In the genomic region with DNA sequence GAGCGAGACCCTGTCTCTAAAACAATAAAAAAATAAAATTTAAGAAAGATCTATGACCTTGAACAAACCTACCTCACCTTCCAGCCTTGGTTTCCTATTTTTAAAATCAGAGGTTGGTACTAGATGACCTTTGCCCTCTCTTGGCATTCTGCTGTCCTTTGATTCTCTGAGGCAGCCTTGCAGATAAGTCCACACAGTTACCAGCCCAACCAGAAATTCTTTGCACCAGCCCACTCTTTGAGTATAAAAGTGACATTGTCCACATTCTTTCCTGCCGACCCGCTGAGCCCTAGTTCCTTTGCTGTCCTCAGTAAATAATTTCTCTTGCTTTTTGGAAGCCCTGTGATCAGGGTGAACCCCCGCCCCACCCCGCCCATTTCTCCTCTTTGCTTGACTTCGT, we compare ENCODE assay signal across 1 cellular context.
TF ChIP-seq lines count a peak whose summit lies in the region.

No MANE protein-coding gene starts in this region.

TF ChIP-seq in GM23338, 12 proteins besides CTCF, POLR2A, EP300 and RAD21 (continued from another document):
- TF ChIP-seq, protein P1, sequence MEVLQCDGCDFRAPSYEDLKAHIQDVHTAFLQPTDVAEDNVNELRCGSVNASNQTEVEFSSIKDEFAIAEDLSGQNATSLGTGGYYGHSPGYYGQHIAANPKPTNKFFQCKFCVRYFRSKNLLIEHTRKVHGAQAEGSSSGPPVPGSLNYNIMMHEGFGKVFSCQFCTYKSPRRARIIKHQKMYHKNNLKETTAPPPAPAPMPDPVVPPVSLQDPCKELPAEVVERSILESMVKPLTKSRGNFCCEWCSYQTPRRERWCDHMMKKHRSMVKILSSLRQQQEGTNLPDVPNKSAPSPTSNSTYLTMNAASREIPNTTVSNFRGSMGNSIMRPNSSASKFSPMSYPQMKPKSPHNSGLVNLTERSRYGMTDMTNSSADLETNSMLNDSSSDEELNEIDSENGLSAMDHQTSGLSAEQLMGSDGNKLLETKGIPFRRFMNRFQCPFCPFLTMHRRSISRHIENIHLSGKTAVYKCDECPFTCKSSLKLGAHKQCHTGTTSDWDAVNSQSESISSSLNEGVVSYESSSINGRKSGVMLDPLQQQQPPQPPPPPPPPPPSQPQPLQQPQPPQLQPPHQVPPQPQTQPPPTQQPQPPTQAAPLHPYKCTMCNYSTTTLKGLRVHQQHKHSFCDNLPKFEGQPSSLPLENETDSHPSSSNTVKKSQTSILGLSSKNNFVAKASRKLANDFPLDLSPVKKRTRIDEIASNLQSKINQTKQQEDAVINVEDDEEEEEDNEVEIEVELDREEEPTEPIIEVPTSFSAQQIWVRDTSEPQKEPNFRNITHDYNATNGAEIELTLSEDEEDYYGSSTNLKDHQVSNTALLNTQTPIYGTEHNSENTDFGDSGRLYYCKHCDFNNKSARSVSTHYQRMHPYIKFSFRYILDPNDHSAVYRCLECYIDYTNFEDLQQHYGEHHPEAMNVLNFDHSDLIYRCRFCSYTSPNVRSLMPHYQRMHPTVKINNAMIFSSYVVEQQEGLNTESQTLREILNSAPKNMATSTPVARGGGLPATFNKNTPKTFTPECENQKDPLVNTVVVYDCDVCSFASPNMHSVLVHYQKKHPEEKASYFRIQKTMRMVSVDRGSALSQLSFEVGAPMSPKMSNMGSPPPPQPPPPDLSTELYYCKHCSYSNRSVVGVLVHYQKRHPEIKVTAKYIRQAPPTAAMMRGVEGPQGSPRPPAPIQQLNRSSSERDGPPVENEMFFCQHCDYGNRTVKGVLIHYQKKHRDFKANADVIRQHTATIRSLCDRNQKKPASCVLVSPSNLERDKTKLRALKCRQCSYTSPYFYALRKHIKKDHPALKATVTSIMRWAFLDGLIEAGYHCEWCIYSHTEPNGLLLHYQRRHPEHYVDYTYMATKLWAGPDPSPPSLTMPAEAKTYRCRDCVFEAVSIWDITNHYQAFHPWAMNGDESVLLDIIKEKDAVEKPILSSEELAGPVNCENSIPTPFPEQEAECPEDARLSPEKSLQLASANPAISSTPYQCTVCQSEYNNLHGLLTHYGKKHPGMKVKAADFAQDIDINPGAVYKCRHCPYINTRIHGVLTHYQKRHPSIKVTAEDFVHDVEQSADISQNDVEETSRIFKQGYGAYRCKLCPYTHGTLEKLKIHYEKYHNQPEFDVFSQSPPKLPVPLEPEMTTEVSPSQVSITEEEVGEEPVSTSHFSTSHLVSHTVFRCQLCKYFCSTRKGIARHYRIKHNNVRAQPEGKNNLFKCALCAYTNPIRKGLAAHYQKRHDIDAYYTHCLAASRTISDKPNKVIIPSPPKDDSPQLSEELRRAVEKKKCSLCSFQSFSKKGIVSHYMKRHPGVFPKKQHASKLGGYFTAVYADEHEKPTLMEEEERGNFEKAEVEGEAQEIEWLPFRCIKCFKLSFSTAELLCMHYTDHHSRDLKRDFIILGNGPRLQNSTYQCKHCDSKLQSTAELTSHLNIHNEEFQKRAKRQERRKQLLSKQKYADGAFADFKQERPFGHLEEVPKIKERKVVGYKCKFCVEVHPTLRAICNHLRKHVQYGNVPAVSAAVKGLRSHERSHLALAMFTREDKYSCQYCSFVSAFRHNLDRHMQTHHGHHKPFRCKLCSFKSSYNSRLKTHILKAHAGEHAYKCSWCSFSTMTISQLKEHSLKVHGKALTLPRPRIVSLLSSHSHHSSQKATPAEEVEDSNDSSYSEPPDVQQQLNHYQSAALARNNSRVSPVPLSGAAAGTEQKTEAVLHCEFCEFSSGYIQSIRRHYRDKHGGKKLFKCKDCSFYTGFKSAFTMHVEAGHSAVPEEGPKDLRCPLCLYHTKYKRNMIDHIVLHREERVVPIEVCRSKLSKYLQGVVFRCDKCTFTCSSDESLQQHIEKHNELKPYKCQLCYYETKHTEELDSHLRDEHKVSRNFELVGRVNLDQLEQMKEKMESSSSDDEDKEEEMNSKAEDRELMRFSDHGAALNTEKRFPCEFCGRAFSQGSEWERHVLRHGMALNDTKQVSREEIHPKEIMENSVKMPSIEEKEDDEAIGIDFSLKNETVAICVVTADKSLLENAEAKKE (CRISPR knock-in tag; IDR thresholded peaks at IDR 0.05) = no peak
- TF ChIP-seq JUNB (IDR thresholded peaks at IDR 0.05; ENCODE audit: unreplicated experiment) = no peak
TF ChIP-seq in GM23338: peak in this region for 0.
